In the genomic region with DNA sequence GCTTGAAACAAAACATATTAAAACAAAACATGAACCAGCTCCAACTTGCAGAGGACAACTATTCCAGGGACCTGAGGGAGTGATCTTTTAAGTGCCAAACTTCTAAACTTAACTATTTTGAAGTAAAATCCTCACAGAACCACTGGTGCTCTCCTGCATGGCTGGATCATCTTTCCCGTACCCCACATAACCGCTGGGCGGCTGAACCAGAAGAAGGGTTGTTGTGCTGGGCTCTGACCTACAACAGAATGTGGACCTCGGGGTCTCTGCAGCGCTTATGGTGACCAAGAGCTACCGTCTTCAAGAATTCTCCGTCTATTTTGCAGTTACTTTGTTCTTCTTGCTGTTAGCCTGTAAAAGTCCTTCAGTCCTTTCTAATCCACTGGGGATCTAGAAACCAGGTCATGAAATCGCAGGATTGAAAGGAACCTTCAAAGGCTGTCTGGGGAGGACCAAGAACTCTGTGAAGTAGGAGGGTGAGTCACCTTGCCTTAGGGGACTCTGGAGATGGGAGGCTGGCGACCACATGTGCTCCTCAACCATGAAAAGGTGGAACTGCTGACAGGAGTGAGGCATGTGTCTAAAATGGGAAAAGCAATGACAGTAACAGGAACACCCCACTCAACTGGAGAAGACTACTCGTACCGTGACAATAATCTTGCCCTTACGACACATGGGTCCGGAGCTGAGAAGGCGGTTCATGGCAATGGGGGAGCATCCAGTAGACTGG, we compare ENCODE assay signal across 2 cellular contexts.
TF ChIP-seq lines count a peak whose summit lies in the region.

No MANE protein-coding gene starts in this region.

TF ChIP-seq in SK-N-SH, 30 proteins besides CTCF, POLR2A, EP300 and RAD21 (continued from another document):
- TF ChIP-seq, protein P1, sequence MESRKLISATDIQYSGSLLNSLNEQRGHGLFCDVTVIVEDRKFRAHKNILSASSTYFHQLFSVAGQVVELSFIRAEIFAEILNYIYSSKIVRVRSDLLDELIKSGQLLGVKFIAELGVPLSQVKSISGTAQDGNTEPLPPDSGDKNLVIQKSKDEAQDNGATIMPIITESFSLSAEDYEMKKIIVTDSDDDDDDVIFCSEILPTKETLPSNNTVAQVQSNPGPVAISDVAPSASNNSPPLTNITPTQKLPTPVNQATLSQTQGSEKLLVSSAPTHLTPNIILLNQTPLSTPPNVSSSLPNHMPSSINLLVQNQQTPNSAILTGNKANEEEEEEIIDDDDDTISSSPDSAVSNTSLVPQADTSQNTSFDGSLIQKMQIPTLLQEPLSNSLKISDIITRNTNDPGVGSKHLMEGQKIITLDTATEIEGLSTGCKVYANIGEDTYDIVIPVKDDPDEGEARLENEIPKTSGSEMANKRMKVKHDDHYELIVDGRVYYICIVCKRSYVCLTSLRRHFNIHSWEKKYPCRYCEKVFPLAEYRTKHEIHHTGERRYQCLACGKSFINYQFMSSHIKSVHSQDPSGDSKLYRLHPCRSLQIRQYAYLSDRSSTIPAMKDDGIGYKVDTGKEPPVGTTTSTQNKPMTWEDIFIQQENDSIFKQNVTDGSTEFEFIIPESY (IDR thresholded peaks at IDR 0.05; ENCODE audit: borderline replicate concordance, low read depth), result no peak
- no peak for TF ChIP-seq FOXJ3 (CRISPR knock-in tag; IDR thresholded peaks at IDR 0.05)
- TF ChIP-seq FOXM1 (IDR thresholded peaks at IDR 0.05; ENCODE audit: low read depth), result no peak
- no peak for TF ChIP-seq ELF1 (IDR thresholded peaks at IDR 0.05)

TF ChIP-seq in SK-N-SH treated with all-trans-retinoic acid at 6 μM for 48 hours, 23 proteins besides CTCF, POLR2A, EP300 and RAD21 (continued from another document):
- TF ChIP-seq, protein P2, sequence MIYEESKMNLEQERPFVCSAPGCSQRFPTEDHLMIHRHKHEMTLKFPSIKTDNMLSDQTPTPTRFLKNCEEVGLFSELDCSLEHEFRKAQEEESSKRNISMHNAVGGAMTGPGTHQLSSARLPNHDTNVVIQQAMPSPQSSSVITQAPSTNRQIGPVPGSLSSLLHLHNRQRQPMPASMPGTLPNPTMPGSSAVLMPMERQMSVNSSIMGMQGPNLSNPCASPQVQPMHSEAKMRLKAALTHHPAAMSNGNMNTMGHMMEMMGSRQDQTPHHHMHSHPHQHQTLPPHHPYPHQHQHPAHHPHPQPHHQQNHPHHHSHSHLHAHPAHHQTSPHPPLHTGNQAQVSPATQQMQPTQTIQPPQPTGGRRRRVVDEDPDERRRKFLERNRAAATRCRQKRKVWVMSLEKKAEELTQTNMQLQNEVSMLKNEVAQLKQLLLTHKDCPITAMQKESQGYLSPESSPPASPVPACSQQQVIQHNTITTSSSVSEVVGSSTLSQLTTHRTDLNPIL (CRISPR knock-in tag; IDR thresholded peaks at IDR 0.05; ENCODE audit: low read depth), result no peak
- TF ChIP-seq GLIS3 (CRISPR knock-in tag; IDR thresholded peaks at IDR 0.05) (no peak), ZFP30 (CRISPR knock-in tag; IDR thresholded peaks at IDR 0.05) (no peak), ZC3H10 (CRISPR knock-in tag; IDR thresholded peaks at IDR 0.05) (no peak)
